In the genomic region with DNA sequence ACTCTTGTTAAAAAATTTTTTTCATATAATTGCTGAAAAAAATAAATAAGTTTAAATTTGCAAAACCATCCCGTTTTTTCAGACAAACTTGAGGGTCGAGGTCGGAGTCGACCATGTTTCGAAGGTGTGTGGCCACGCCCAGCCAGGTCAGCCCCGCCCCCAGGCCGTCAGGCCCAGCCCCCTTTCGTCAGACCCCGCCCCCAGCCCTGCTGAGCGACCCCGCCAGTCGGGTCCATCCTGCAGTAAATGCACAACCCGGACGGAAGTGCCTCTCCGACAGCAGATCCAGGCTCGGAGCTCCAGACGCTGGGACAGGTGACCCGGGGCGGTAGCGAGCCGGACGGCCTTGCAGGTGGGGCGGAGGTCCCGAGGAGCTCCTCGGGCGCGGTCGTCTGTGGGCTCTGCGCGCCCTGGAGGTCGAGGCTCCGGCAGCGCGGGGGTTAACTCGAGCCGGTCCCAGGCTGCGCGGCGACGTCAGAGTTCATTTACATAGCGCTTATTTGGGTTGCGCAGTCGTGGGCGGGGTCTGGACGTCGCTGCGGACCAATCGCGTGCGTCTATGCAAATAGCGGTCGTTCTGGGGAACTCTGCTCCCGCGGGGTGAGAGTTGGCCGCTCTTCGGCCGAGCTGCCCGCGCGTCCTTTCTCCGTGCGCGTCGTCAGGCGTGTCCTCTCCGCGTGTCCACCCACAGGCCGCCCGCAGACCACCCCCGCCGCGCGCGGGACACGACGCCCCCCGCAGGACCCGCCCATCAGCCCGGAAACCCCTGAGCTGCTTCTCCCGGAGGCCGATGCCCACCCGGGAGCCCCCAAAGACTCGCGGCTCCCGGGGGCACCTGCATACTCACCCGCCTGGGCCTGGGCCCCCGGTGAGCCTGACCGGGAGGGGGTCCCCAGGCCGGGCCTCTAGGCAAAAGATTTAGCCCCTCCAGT, we compare ENCODE assay signal across 8 cellular contexts. TPM values are rescaled to one million over a fixed set of nuclear protein-coding genes. Genes with fewer than 3 reads are reported as not detected.
DNase-seq lines count a peak whose midpoint lies in the region; ATAC-seq lines count a peak whose summit lies in the region.

A gene with protein sequence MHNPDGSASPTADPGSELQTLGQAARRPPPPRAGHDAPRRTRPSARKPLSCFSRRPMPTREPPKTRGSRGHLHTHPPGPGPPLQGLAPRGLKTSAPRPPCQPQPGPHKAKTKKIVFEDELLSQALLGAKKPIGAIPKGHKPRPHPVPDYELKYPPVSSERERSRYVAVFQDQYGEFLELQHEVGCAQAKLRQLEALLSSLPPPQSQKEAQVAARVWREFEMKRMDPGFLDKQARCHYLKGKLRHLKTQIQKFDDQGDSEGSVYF (plus strand): TSS at position 225 of the 932 bp plus-strand sequence. CDS start 22 bp downstream, at position 247.

- no peaks in the 10 kb centered on the region for H3K36me3 Mint-ChIP-seq in IgD-negative memory B cell

- peak within 1 kb of the TSS; percentile 84 to 98 (median 94) for H3K4me3 Mint-ChIP-seq in IgD-negative memory B cell

- ATAC-seq in GM21529 (IDR thresholded peaks at IDR 0.05; ENCODE audit: unreplicated experiment), result peak; percentile 89

- H3K4me1 Mint-ChIP-seq in IgD-negative memory B cell, result peaks cover 0 to 3% (median 3%) of the 10 kb centered on the region in 3 donors

- no peaks in the 10 kb centered on the region for H3K9me3 Mint-ChIP-seq in IgD-negative memory B cell

- H3K27me3 Mint-ChIP-seq in IgD-negative memory B cell, result no peaks in the 10 kb centered on the region

- DNase-seq in DMS114 treated with DMSO at 0.1 percent for 48 hours (lab: John Stamatoyannopoulos, UW; ENCODE audit: unreplicated experiment), result peak; percentile 96
- peak; percentile 99 for DNase-seq in OCI-M1 (lab: John Stamatoyannopoulos, UW)
- DNase-seq in activated T-cell treated with anti-CD3 and anti-CD28 coated beads for 1 hour (ENCODE audit: low read depth), result peak; percentile 95
- DNase-seq in epidermal melanocyte (ENCODE audit: insufficient read length, low spot score), result peak; percentile 92
- peak; percentile 97 for DNase-seq in middle frontal gyrus (ENCODE audit: extremely low spot score, low spot score)
- DNase-seq in stimulated activated CD8-positive, alpha-beta memory T cell treated with anti-CD3 and anti-CD28 coated beads, Interleukin-2, amount 100 ng/mL, for 1 hour (ENCODE audit: low read depth in 2 of 2), result peak; percentile 90 to 95

- peak within 1 kb of the TSS; percentile 78 to 93 (median 93) for H3K27ac Mint-ChIP-seq in IgD-negative memory B cell

RNA-seq across cellular contexts. Expression of the gene that starts here (rescaled TPM):
- polyA plus RNA-seq in IgD-negative memory B cell, result 46.0 TPM

Comparison
In these comparisons a context has a peak if more than half of its experiments do, and no peak if none do; other contexts are left out.
1. Peak in every context shown above with its lines: DNase-seq and ATAC-seq.